In genomic region chr2:161131074-161131680, GRCh38 we compare ENCODE assay signal across 19 cellular contexts. TPM values are rescaled to one million over a fixed set of nuclear protein-coding genes. Genes with fewer than 3 reads are reported as not detected.
DNase-seq lines count a peak whose midpoint lies in the region; ATAC-seq, FAIRE-seq and TF ChIP-seq lines count a peak whose summit lies in the region.
"Had no signal": no experiment of that assay in that cellular context is flagged by ENCODE, and none has a peak within 500 bp of the region (broad histone marks: within the 10 kb centered on the region; RNA-seq: fewer than 3 reads in every experiment).

No MANE protein-coding gene starts in this region.

- TF ChIP-seq CTCF in K562 (IDR thresholded peaks at IDR 0.05 in 2 of 3, conservative IDR thresholded peaks at IDR 0.05 in 1 of 3; ENCODE audit: insufficient read depth in 2 of 3, low read depth in 1 of 3, low read length in 3 of 3) (no peak), left lung (IDR thresholded peaks at IDR 0.05) (no peak)

- H3K9me1 ChIP-seq in K562 (ENCODE audit: control insufficient read depth, insufficient read depth, low read length) = no peaks in the 10 kb centered on the region

- no peak overlapping the region for H3K9ac ChIP-seq in K562 (ENCODE audit: insufficient read depth in 1 of 2, low read depth in 2 of 2, low read length in 2 of 2)

- H3K27ac ChIP-seq in K562 (ENCODE audit: extremely low read depth, low read depth, low read length) (no peak overlapping the region), left lung (no peak overlapping the region)
- H3K27ac ChIP-seq: SK-N-MC had no signal

- H3K27me3 ChIP-seq in K562 (ENCODE audit: control insufficient read depth in 2 of 2, insufficient read depth in 2 of 2, low read length in 2 of 2) (no peaks in the 10 kb centered on the region), left lung (no peaks in the 10 kb centered on the region)

- no peak overlapping the region for H3K4me3 ChIP-seq in K562
- H3K4me3 ChIP-seq in left lung = no peak overlapping the region
- H3K4me3 ChIP-seq: SK-N-MC had no signal

- TF ChIP-seq POLR2A in K562 (conservative IDR thresholded peaks at IDR 0.05) = no peak

- FAIRE-seq in K562 (lab: Jason Lieb, UNC) = no peak
- FAIRE-seq: GM12891 had no signal

- DNase-seq in NCI-H187 treated with DMSO at 0.1 percent for 48 hours (lab: John Stamatoyannopoulos, UW) (peak; percentile 5), NCI-H187 (lab: John Stamatoyannopoulos, UW) (no peak), HT-29 (ENCODE audit: low spot score) (peak; percentile 87), K562 (ENCODE audit: extremely low read depth in 1 of 4, low spot score in 3 of 4) (no peak), left lung (no peak), NCI-H82 treated with DMSO at 0.1 percent for 48 hours (lab: John Stamatoyannopoulos, UW; ENCODE audit: unreplicated experiment) (no peak), COLO829 (ENCODE audit: low spot score) (no peak), NCI-H1105 treated with DMSO at 0.1 percent for 48 hours (lab: John Stamatoyannopoulos, UW) (no peak)
- DNase-seq: 8988T; Caco-2; CD4-positive, CD25-positive, alpha-beta regulatory T cell; GOT3; KBM-7; NCI-H1930; NCI-H2171; NCI-H748 treated with DMSO at 0.1 percent for 48 hours; SHP77 had no signal

- BruUV-seq in K562 (replicated peaks; lab: Mats Ljungman, UMichigan) = no TSS peak

- intact Hi-C loops in K562 (cut with micrococcal nuclease) = no loop called here
- intact Hi-C loops in left lung (cut with DNase I) = no loop called here

- H3K4me1 ChIP-seq in K562 (replicated peaks in 1 of 2; ENCODE audit: control insufficient read depth in 2 of 2, insufficient read depth in 2 of 2, low read length in 2 of 2) = no peaks in the 10 kb centered on the region
- H3K4me1 ChIP-seq in left lung = peaks cover 16 to 23% of the 10 kb centered on the region in 2 donors

- no peaks in the 10 kb centered on the region for H3K36me3 ChIP-seq in K562 (ENCODE audit: control insufficient read depth, insufficient read depth, low read length)
- H3K36me3 ChIP-seq in left lung = no peaks in the 10 kb centered on the region

- no peak for TF ChIP-seq RAD21 in K562 (CRISPR knock-in tag; conservative IDR thresholded peaks at IDR 0.05 in 1 of 2, IDR thresholded peaks at IDR 0.05 in 1 of 2)

- H3K9me3 ChIP-seq in K562 (replicated peaks; ENCODE audit: control insufficient read depth, insufficient read depth, low read depth, low read length) (no peaks in the 10 kb centered on the region), left lung (no peaks in the 10 kb centered on the region)
- H3K9me3 ChIP-seq: Caco-2 had no signal

- 2% methylated on average over 4 of the region's 4 CpGs for WGBS in K562 (ENCODE audit: insufficient coverage, low coverage, missing lambda C conversion rate)

- ATAC-seq in K562 (no peak), left lung (peak; percentile 22)

- no peak for TF ChIP-seq EP300 in K562 (IDR thresholded peaks at IDR 0.05; ENCODE audit: low read length)

- POLR2A ChIA-PET in K562 (lab: Yijun Ruan, JAX) = interaction anchor here (0.6 kb wide), 1 partner anchor 115 kb away, joined by 4 read pairs; no protein-coding TSS in a partner anchor

- no peak overlapping the region for H3K4me2 ChIP-seq in K562 (ENCODE audit: insufficient read depth, low read length)

- CTCF ChIA-PET in K562 (lab: Yijun Ruan, JAX; ENCODE audit: low intra/inter-chr PET ratio) = interaction anchor here (0.7 kb wide), 1 partner anchor 279 kb away, joined by 4 read pairs; no protein-coding TSS in a partner anchor

- no peaks in the 10 kb centered on the region for H4K20me1 ChIP-seq in K562 (replicated peaks; ENCODE audit: control insufficient read depth, insufficient read depth, low read length)

- in situ Hi-C loops in K562 (cut with MboI) = no loop called here

- H2AFZ ChIP-seq in K562 (ENCODE audit: low read depth, low read length) = peak overlapping the region; percentile 53

- no peaks in the 10 kb centered on the region for H3K79me2 ChIP-seq in K562 (ENCODE audit: control insufficient read depth, insufficient read depth, low read length)

TF ChIP-seq in K562, 482 proteins besides CTCF, POLR2A, EP300 and RAD21:
- TF ChIP-seq CEBPG (CRISPR knock-in tag; IDR thresholded peaks at IDR 0.05) (no peak), CEBPG (tag; conservative IDR thresholded peaks at IDR 0.05 in 1 of 2, IDR thresholded peaks at IDR 0.05 in 1 of 2) (peak in 1 of 2 experiments; percentile 28; a peak in 1 of 4 replicates), CEBPB (tag; IDR thresholded peaks at IDR 0.05) (0 out of 2 replicates have a peak, but pooled peaks have one; percentile 6), ZNF224 (CRISPR knock-in tag; IDR thresholded peaks at IDR 0.05) (no peak)

RNA-seq across cellular contexts. Expression of gene TANK, which starts 29.1 kb away (rescaled TPM):
- 52.2 and 55.8 TPM in 2 replicates for total RNA-seq in HT-29 (2014; rRNA removed; shearing (Covaris generic))
- total RNA-seq in K562 (2011; cell fraction: chromatin; rRNA removed; ENCODE audit: low replicate concordance) = 125 and 212 TPM in 2 replicates
- total RNA-seq in K562 (2011; cell fraction: nucleolus; rRNA removed) = 37.7 and 60.5 TPM in 2 replicates
- total RNA-seq in K562 (2011; cell fraction: nucleoplasm; rRNA removed) = 98.7 and 143 TPM in 2 replicates
- total RNA-seq in K562 (2014; rRNA removed) (33.6 and 43.0 TPM in 2 replicates), K562 (2014; rRNA removed; fragmentation: Illumina TruSeq; extraction: Trizol) (67.4 and 89.5 TPM in 2 replicates), K562 (2015; rRNA removed; fragmentation: Illumina TruSeq; extraction: Trizol) (48.9 and 54.4 TPM in 2 replicates), K562 (2021) (45.6 and 49.2 TPM in 2 replicates), left lung (10 to 100 TPM; 53.7 to 75.7 TPM)
- polyA plus RNA-seq in K562 (2011; rRNA removed) (52.0 and 60.1 TPM in 2 replicates), K562 (2014; fragmentation: Illumina TruSeq; extraction: Trizol) (49.4 and 53.8 TPM in 2 replicates), K562 (2014; fragmentation: Nextera tagmentation; extraction: Ambion mirVana) (10 to 100 TPM; 83.7 to 91.5 TPM), K562 (2014; rRNA removed) (47.1 and 56.6 TPM in 2 replicates)
- 11.0 and 16.5 TPM in 2 replicates for polyA plus RNA-seq in K562 (2011; cell fraction: cytosol; rRNA removed)
- 59.3 and 109 TPM in 2 replicates for polyA plus RNA-seq in K562 (2011; cell fraction: nucleus; rRNA removed)
- 41.1 and 65.3 TPM in 2 replicates for polyA plus RNA-seq in K562 (2012)
- 48.7 and 78.6 TPM in 2 replicates for polyA minus RNA-seq in K562 (2011; rRNA and poly(A)+ RNA removed)
- 11.5 and 17.8 TPM in 2 replicates for polyA minus RNA-seq in K562 (2011; cell fraction: cytosol; rRNA and poly(A)+ RNA removed)
- 92.6 and 179 TPM in 2 replicates for polyA minus RNA-seq in K562 (2011; cell fraction: nucleus; rRNA and poly(A)+ RNA removed)

Comparison
In these comparisons a context has a peak if more than half of its experiments do, and no peak if none do; other contexts are left out.
1. DNase-seq: peak in NCI-H187 treated with DMSO at 0.1 percent for 48 hours (single experiment) and HT-29 (single experiment); none in NCI-H187 (0 of 2), K562 (0 of 4), left lung (0 of 2), NCI-H82 treated with DMSO at 0.1 percent for 48 hours (single experiment), COLO829 (single experiment) and NCI-H1105 treated with DMSO at 0.1 percent for 48 hours (single experiment).